In genomic region chr14:104115691-104116543, GRCh38 we compare ENCODE assay signal across 10 cellular contexts. TPM values are rescaled to one million over a fixed set of nuclear protein-coding genes. Genes with fewer than 3 reads are reported as not detected.
DNase-seq lines count a peak whose midpoint lies in the region; ATAC-seq and TF ChIP-seq lines count a peak whose summit lies in the region.
"Had no signal": no experiment of that assay in that cellular context is flagged by ENCODE, and none has a peak within 500 bp of the region (broad histone marks: within the 10 kb centered on the region; RNA-seq: fewer than 3 reads in every experiment).

No MANE protein-coding gene starts in this region.

- no peak for TF ChIP-seq EP300 in transverse colon (IDR thresholded peaks at IDR 0.05; ENCODE audit: low read depth)

- no peaks in the 10 kb centered on the region for H3K4me1 ChIP-seq in effector memory CD4-positive, alpha-beta T cell (ENCODE audit: control insufficient read depth, insufficient read depth, low read length, poor library complexity, severe bottlenecking)
- H3K4me1 ChIP-seq in transverse colon, result peaks cover 0 to 23% (median 20%) of the 10 kb centered on the region in 4 donors

- peaks cover 11% of the 10 kb centered on the region for H3K27me3 ChIP-seq in effector memory CD4-positive, alpha-beta T cell (replicated peaks; ENCODE audit: control insufficient read depth, insufficient read depth, low read length, poor library complexity, severe bottlenecking)
- H3K27me3 ChIP-seq in transverse colon, result peaks cover 44% of the 10 kb centered on the region

- no peak overlapping the region for H3K27ac ChIP-seq in effector memory CD4-positive, alpha-beta T cell (ENCODE audit: insufficient read depth, low read length, poor library complexity, severe bottlenecking)
- H3K27ac ChIP-seq in transverse colon, result peak overlapping the region; percentile 75 to 87 (median 82)

- TF ChIP-seq CTCF in mesothelial cell of epicardium (IDR thresholded peaks at IDR 0.05; ENCODE audit: unreplicated experiment) (no peak), transverse colon (IDR thresholded peaks at IDR 0.05) (no peak)

- peaks cover 53% of the 10 kb centered on the region for H3K27me3 Mint-ChIP-seq in mesothelial cell of epicardium (ENCODE audit: low read depth)

- no peak for ATAC-seq in GM21526 (IDR thresholded peaks at IDR 0.05; ENCODE audit: low FRiP score, unreplicated experiment)

- peak; percentile 60 for DNase-seq in activated effector memory CD4-positive, alpha-beta T cell treated with anti-CD3 and anti-CD28 coated beads, Interleukin-2, amount 50 U/mL, for 16 hours
- DNase-seq in activated effector memory CD4-positive, alpha-beta T cell treated with Interleukin-2 at 50 U/mL for 16 hours, result no peak
- no peak for DNase-seq in effector memory CD4-positive, alpha-beta T cell
- DNase-seq in mesothelial cell of epicardium (ENCODE audit: low spot score in 2 of 2, unreplicated experiment in 2 of 2) (peak in 1 of 2 experiments; percentile 50), transverse colon (peak; percentile 53), erythroblast (lab: John Stamatoyannopoulos, UW) (no peak), 8988T (no peak)
- DNase-seq: COR-L47, Karpas-422 had no signal

- H3K4me3 Mint-ChIP-seq in mesothelial cell of epicardium, result peak overlapping the region; percentile 61

- no peak for TF ChIP-seq POLR2A in transverse colon (IDR thresholded peaks at IDR 0.05)
- no peak for TF ChIP-seq POLR2A in erythroblast (IDR thresholded peaks at IDR 0.05; ENCODE audit: low read length)

- H3K9me3 Mint-ChIP-seq in mesothelial cell of epicardium, result no peaks in the 10 kb centered on the region

- peaks cover 12% of the 10 kb centered on the region for H3K4me1 Mint-ChIP-seq in mesothelial cell of epicardium

- in situ Hi-C loops in transverse colon (cut with MboI; ENCODE audit: low pct_ligation_motif_present in 1 of 4, low pct_unique_long_range_greater_than_20kb in 1 of 4, low sequenced_read_pairs in 3 of 4), result no loop called here

- no peaks in the 10 kb centered on the region for H3K36me3 ChIP-seq in effector memory CD4-positive, alpha-beta T cell (ENCODE audit: control insufficient read depth, insufficient read depth, low read length)
- H3K36me3 ChIP-seq in transverse colon, result no peaks in the 10 kb centered on the region

- H3K4me3 ChIP-seq in effector memory CD4-positive, alpha-beta T cell (ENCODE audit: insufficient read depth, low read depth, low read length, poor library complexity, severe bottlenecking), result peak overlapping the region; percentile 59
- H3K4me3 ChIP-seq in transverse colon, result peak overlapping the region; percentile 39 to 63 (median 52)

- intact Hi-C loops in transverse colon (cut with DNase I; ENCODE audit: low total_unique reads), result no loop called here

- H3K9me3 ChIP-seq in effector memory CD4-positive, alpha-beta T cell (ENCODE audit: control insufficient read depth, low read length), result no peaks in the 10 kb centered on the region
- no peaks in the 10 kb centered on the region for H3K9me3 ChIP-seq in transverse colon

- H3K36me3 Mint-ChIP-seq in mesothelial cell of epicardium, result no peaks in the 10 kb centered on the region

- H3K27ac Mint-ChIP-seq in mesothelial cell of epicardium, result peak overlapping the region; percentile 59

- WGBS in transverse colon (ENCODE audit: low coverage in 1 of 2), 2 donors, result 39 to 100% methylated on average over 1 to 19 of the region's 20 CpGs

RNA-seq across cellular contexts. Expression of gene KIF26A, which starts 22.5 kb away (rescaled TPM):
- total RNA-seq in mesothelial cell of epicardium (18.4 to 20.0 TPM (median 19.4 TPM) in 3 replicates), transverse colon (1 to 10 TPM; 2.2 to 7.8 (median 4.4) TPM)

RNA-seq across cellular contexts. Expression of gene ASPG, which starts 30.4 kb away (rescaled TPM):
- 3.3 to 4.0 TPM (median 3.6 TPM) in 3 replicates for total RNA-seq in mesothelial cell of epicardium
- 10 to 100 TPM in 2 of 4 donors, 1 to 10 TPM in 2; 4.4 to 20.3 (median 8.7) TPM for total RNA-seq in transverse colon

Comparison
In these comparisons a context has a peak if more than half of its experiments do, and no peak if none do; other contexts are left out.
1. DNase-seq: peak in activated effector memory CD4-positive, alpha-beta T cell treated with anti-CD3 and anti-CD28 coated beads, Interleukin-2, amount 50 U/mL, for 16 hours (single experiment) and transverse colon (single experiment); none in activated effector memory CD4-positive, alpha-beta T cell treated with Interleukin-2 at 50 U/mL for 16 hours (single experiment), effector memory CD4-positive, alpha-beta T cell (0 of 3), erythroblast (0 of 2) and 8988T (single experiment).